ENCODE assay signal across 2 cellular contexts in genomic region chr3:25433868-25434267, GRCh38.
TF ChIP-seq lines count a peak whose summit lies in the region.

No MANE protein-coding gene starts in this region.

TF ChIP-seq in SK-N-SH treated with all-trans-retinoic acid at 6 μM for 48 hours, 23 proteins besides CTCF, POLR2A, EP300 and RAD21:
- TF ChIP-seq TCF4 (CRISPR knock-in tag; IDR thresholded peaks at IDR 0.05; ENCODE audit: borderline replicate concordance) (no peak), ISL1 (CRISPR knock-in tag; IDR thresholded peaks at IDR 0.05) (no peak), CREB5 (CRISPR knock-in tag; IDR thresholded peaks at IDR 0.05; ENCODE audit: low read depth) (no peak), CSDC2 (CRISPR knock-in tag; IDR thresholded peaks at IDR 0.05) (no peak), TOX (CRISPR knock-in tag; IDR thresholded peaks at IDR 0.05; ENCODE audit: borderline replicate concordance) (no peak), ZFP30 (CRISPR knock-in tag; IDR thresholded peaks at IDR 0.05) (no peak), ESRRG (CRISPR knock-in tag; IDR thresholded peaks at IDR 0.05) (no peak), RARB (CRISPR knock-in tag; IDR thresholded peaks at IDR 0.05) (no peak), GLIS3 (CRISPR knock-in tag; IDR thresholded peaks at IDR 0.05) (no peak), ZC3H10 (CRISPR knock-in tag; IDR thresholded peaks at IDR 0.05) (no peak)
- TF ChIP-seq, protein P1, sequence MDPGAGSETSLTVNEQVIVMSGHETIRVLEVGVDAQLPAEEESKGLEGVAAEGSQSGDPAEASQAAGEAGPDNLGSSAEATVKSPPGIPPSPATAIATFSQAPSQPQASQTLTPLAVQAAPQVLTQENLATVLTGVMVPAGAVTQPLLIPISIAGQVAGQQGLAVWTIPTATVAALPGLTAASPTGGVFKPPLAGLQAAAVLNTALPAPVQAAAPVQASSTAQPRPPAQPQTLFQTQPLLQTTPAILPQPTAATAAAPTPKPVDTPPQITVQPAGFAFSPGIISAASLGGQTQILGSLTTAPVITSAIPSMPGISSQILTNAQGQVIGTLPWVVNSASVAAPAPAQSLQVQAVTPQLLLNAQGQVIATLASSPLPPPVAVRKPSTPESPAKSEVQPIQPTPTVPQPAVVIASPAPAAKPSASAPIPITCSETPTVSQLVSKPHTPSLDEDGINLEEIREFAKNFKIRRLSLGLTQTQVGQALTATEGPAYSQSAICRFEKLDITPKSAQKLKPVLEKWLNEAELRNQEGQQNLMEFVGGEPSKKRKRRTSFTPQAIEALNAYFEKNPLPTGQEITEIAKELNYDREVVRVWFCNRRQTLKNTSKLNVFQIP (CRISPR knock-in tag; IDR thresholded peaks at IDR 0.05; ENCODE audit: borderline replicate concordance, low read depth) = no peak
- TF ChIP-seq, protein P2, sequence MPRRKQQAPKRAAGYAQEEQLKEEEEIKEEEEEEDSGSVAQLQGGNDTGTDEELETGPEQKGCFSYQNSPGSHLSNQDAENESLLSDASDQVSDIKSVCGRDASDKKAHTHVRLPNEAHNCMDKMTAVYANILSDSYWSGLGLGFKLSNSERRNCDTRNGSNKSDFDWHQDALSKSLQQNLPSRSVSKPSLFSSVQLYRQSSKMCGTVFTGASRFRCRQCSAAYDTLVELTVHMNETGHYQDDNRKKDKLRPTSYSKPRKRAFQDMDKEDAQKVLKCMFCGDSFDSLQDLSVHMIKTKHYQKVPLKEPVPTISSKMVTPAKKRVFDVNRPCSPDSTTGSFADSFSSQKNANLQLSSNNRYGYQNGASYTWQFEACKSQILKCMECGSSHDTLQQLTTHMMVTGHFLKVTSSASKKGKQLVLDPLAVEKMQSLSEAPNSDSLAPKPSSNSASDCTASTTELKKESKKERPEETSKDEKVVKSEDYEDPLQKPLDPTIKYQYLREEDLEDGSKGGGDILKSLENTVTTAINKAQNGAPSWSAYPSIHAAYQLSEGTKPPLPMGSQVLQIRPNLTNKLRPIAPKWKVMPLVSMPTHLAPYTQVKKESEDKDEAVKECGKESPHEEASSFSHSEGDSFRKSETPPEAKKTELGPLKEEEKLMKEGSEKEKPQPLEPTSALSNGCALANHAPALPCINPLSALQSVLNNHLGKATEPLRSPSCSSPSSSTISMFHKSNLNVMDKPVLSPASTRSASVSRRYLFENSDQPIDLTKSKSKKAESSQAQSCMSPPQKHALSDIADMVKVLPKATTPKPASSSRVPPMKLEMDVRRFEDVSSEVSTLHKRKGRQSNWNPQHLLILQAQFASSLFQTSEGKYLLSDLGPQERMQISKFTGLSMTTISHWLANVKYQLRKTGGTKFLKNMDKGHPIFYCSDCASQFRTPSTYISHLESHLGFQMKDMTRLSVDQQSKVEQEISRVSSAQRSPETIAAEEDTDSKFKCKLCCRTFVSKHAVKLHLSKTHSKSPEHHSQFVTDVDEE (CRISPR knock-in tag; IDR thresholded peaks at IDR 0.05) = no peak

TF ChIP-seq in H1, 55 proteins besides CTCF, POLR2A, EP300 and RAD21:
- TF ChIP-seq SP2 (IDR thresholded peaks at IDR 0.05; ENCODE audit: low read length) (no peak), EGR1 (IDR thresholded peaks at IDR 0.05; ENCODE audit: borderline replicate concordance, low read depth, low read length) (no peak), ASH2L (IDR thresholded peaks at IDR 0.05; ENCODE audit: low read length) (no peak), BCL11A (IDR thresholded peaks at IDR 0.05; ENCODE audit: low read depth in 2 of 2, low read length in 2 of 2) (no peak), KDM5A (IDR thresholded peaks at IDR 0.05; ENCODE audit: low read length) (no peak), NRF1 (IDR thresholded peaks at IDR 0.05; ENCODE audit: low read depth, low read length) (no peak), CBX5 (IDR thresholded peaks at IDR 0.05; ENCODE audit: low read depth, low read length) (no peak), POU5F1 (IDR thresholded peaks at IDR 0.05; ENCODE audit: low read depth, low read length) (no peak), YY1 (IDR thresholded peaks at IDR 0.05; ENCODE audit: low read depth, low read length) (no peak), SRF (IDR thresholded peaks at IDR 0.05; ENCODE audit: low read depth, low read length) (no peak), USF2 (IDR thresholded peaks at IDR 0.05; ENCODE audit: low read length) (no peak), TAF7 (optimal IDR thresholded peaks at IDR 0.05; ENCODE audit: borderline replicate concordance, low read depth, low read length) (no peak), SP1 (IDR thresholded peaks at IDR 0.05; ENCODE audit: low read depth, low read length) (no peak)
